ENCODE assay signal across 8 cellular contexts in the genomic region with DNA sequence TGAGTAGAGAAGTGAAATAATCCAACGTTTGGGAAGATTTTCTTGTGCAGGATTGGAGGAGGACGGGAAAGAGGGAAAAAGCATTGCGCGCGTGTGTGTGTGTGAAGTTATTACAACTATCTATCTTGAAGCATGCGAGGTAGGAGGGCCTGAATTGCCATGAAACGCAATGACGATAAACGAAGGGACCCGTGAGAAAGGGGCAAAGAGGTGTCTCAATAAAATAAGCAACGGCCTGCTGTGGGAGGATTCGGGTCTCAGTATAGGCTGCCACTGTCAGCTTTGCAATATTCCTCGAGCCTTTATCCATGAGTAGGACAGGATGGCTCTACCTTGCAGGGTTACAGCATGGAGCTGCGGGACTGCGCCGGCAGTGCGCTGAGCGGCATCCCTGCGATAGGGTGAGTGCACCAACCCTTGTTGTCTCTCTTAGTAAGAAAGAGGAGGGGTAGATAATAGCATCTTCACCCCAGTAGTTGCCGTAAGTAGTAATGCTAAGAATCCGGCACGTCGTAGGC.
DNase-seq lines count a peak whose midpoint lies in the region; ATAC-seq and TF ChIP-seq lines count a peak whose summit lies in the region.

No MANE protein-coding gene starts in this region.

- H4K20me1 ChIP-seq in OCI-LY1 (ENCODE audit: insufficient read depth, low read length) = no peaks in the 10 kb centered on the region

- H3K9me3 ChIP-seq in OCI-LY1 (ENCODE audit: low read length) = no peaks in the 10 kb centered on the region

- TF ChIP-seq CTCF in OCI-LY1 (IDR thresholded peaks at IDR 0.05; ENCODE audit: low read length) = no peak
- no peak for TF ChIP-seq CTCF in nephron (IDR thresholded peaks at IDR 0.05; ENCODE audit: unreplicated experiment in 3 of 3)

- no peaks in the 10 kb centered on the region for H3K9me2 ChIP-seq in OCI-LY1 (ENCODE audit: low read depth, low read length)

- H3K36me3 Mint-ChIP-seq in effector memory CD8-positive, alpha-beta T cell (ENCODE audit: insufficient read depth) = peaks cover 8% of the 10 kb centered on the region
- no peaks in the 10 kb centered on the region for H3K36me3 Mint-ChIP-seq in nephron (ENCODE audit: low read depth)

- peak overlapping the region; percentile 68 for H2AFZ ChIP-seq in OCI-LY1 (ENCODE audit: low read length)

- H3F3A ChIP-seq in OCI-LY1 (ENCODE audit: insufficient read depth, low read length) = no peaks in the 10 kb centered on the region

- H3K79me2 ChIP-seq in OCI-LY1 (ENCODE audit: insufficient read depth, low read length) = peaks cover 39% of the 10 kb centered on the region

- DNase-seq in effector memory CD8-positive, alpha-beta T cell = no peak
- DNase-seq in dedifferentiated amniotic fluid mesenchymal stem cell (ENCODE audit: extremely low spot score) = no peak
- DNase-seq in activated gamma-delta T cell (lab: John Stamatoyannopoulos, UW) = no peak
- no peak for DNase-seq in NCI-H2029 (lab: John Stamatoyannopoulos, UW)

- H3K4me3 ChIP-seq in OCI-LY1 (ENCODE audit: low read depth, low read length, poor library complexity, severe bottlenecking) = peak overlapping the region; percentile 79

- ATAC-seq in GM18519 (IDR thresholded peaks at IDR 0.05; ENCODE audit: low FRiP score, unreplicated experiment) (peak; percentile 3), HG02571 (IDR thresholded peaks at IDR 0.05; ENCODE audit: unreplicated experiment) (peak; percentile 24)
- peak; percentile 33 for ATAC-seq in effector memory CD8-positive, alpha-beta T cell (replicated peaks)

- no peaks in the 10 kb centered on the region for H3K27me3 ChIP-seq in OCI-LY1 (ENCODE audit: insufficient read depth, low read length)

- H3K4me3 Mint-ChIP-seq in effector memory CD8-positive, alpha-beta T cell = peak overlapping the region; percentile 93 to 94
- H3K4me3 Mint-ChIP-seq in nephron = peak overlapping the region; percentile 98 to 99 (median 99)

- H3K27ac Mint-ChIP-seq in effector memory CD8-positive, alpha-beta T cell = peak overlapping the region; percentile 93 to 99
- H3K27ac Mint-ChIP-seq in nephron = peak overlapping the region in 2 of 3 experiments; percentile 4 to 8

- H3K9me3 Mint-ChIP-seq in effector memory CD8-positive, alpha-beta T cell = no peaks in the 10 kb centered on the region
- no peaks in the 10 kb centered on the region for H3K9me3 Mint-ChIP-seq in nephron

- H3K27ac ChIP-seq in OCI-LY1 (ENCODE audit: low read depth, low read length, poor library complexity, severe bottlenecking) = no peak overlapping the region

- H3K4me2 ChIP-seq in OCI-LY1 (ENCODE audit: low read length) = peak overlapping the region; percentile 94

- H3K9ac ChIP-seq in OCI-LY1 (ENCODE audit: low read length) = peak overlapping the region; percentile 61

- H3K4me1 Mint-ChIP-seq in effector memory CD8-positive, alpha-beta T cell (ENCODE audit: low read depth in 2 of 2) = peaks cover 16 to 29% of the 10 kb centered on the region in 2 donors
- H3K4me1 Mint-ChIP-seq in nephron = peaks cover 27% of the 10 kb centered on the region

- peaks cover 6% of the 10 kb centered on the region; the same call in 1 of the 2 replicates for H3K36me3 ChIP-seq in OCI-LY1 (ENCODE audit: insufficient read depth, low read length)

- peaks cover 23% of the 10 kb centered on the region for H3K4me1 ChIP-seq in OCI-LY1 (ENCODE audit: insufficient read depth, low read length, severe bottlenecking)

- no peaks in the 10 kb centered on the region for H3K27me3 Mint-ChIP-seq in effector memory CD8-positive, alpha-beta T cell
- H3K27me3 Mint-ChIP-seq in nephron (ENCODE audit: low read depth) = no peaks in the 10 kb centered on the region
